25 cellular contexts compared by ENCODE assay signal in genomic region chr7:107286751-107287621, GRCh38.
DNase-seq lines count a peak whose midpoint lies in the region; ATAC-seq and TF ChIP-seq lines count a peak whose summit lies in the region.
"Had no signal": no experiment of that assay in that cellular context is flagged by ENCODE, and none has a peak within 500 bp of the region (broad histone marks: within the 10 kb centered on the region; RNA-seq: fewer than 3 reads in every experiment).

No MANE protein-coding gene starts in this region.

- H3K27ac Mint-ChIP-seq in neural crest cell (ENCODE audit: unreplicated experiment), result peak overlapping the region; percentile 16
- no peak overlapping the region for H3K27ac Mint-ChIP-seq in activated T-helper 17 cell treated with anti-CD3 and anti-CD28 coated beads, Interleukin-2, amount 50 U/mL, for 72 hours
- H3K27ac Mint-ChIP-seq: activated naive CD8-positive, alpha-beta T cell treated with anti-CD3 and anti-CD28 coated beads, Interleukin-2, amount 10 ng/mL, durations not matched to agents 7 days and 5 days had no signal

- H3K4me1 Mint-ChIP-seq in neural crest cell, result no peaks in the 10 kb centered on the region
- H3K4me1 Mint-ChIP-seq in activated T-helper 17 cell treated with anti-CD3 and anti-CD28 coated beads, Interleukin-2, amount 50 U/mL, for 72 hours, result no peaks in the 10 kb centered on the region
- H3K4me1 Mint-ChIP-seq: activated naive CD8-positive, alpha-beta T cell treated with anti-CD3 and anti-CD28 coated beads, Interleukin-2, amount 10 ng/mL, durations not matched to agents 7 days and 5 days; naive thymus-derived CD4-positive, alpha-beta T cell had no signal

- DNase-seq in globus pallidus (ENCODE audit: low spot score) (peak; percentile 18), neural crest cell (ENCODE audit: low read depth, low spot score) (no peak), upper lobe of right lung (no peak)
- no peak for DNase-seq in activated CD4-positive, alpha-beta T cell treated with anti-CD3 and anti-CD28 coated beads, Interleukin-2, amount 50 U/mL, for 4 hours
- DNase-seq: activated CD4-positive, alpha-beta T cell treated with anti-CD3 and anti-CD28 coated beads for 1 hour; activated naive CD8-positive, alpha-beta T cell treated with anti-CD3 and anti-CD28 coated beads, Interleukin-2, amount 10 ng/mL, durations not matched to agents 7 days and 5 days; BE2C; body of pancreas; DMS79 treated with DMSO at 0.1 percent for 48 hours; foreskin keratinocyte; mesenchymal stem cell; naive thymus-derived CD4-positive, alpha-beta T cell; NCI-H1417; NCI-H524; RPMI8226; stimulated activated CD4-positive, alpha-beta T cell treated with anti-CD3 and anti-CD28 coated beads, Interleukin-2, amount 100 ng/mL, for 24 hours; stimulated activated naive CD4-positive, alpha-beta T cell; T1000 had no signal

- no peaks in the 10 kb centered on the region for H3K27me3 Mint-ChIP-seq in neural crest cell (ENCODE audit: low read depth)
- no peaks in the 10 kb centered on the region for H3K27me3 Mint-ChIP-seq in activated T-helper 17 cell treated with anti-CD3 and anti-CD28 coated beads, Interleukin-2, amount 50 U/mL, for 72 hours
- H3K27me3 Mint-ChIP-seq: activated naive CD8-positive, alpha-beta T cell treated with anti-CD3 and anti-CD28 coated beads, Interleukin-2, amount 10 ng/mL, durations not matched to agents 7 days and 5 days; naive thymus-derived CD4-positive, alpha-beta T cell had no signal

- no peak overlapping the region for H3K4me3 Mint-ChIP-seq in neural crest cell
- H3K4me3 Mint-ChIP-seq in activated T-helper 17 cell treated with anti-CD3 and anti-CD28 coated beads, Interleukin-2, amount 50 U/mL, for 72 hours, result no peak overlapping the region
- H3K4me3 Mint-ChIP-seq: activated naive CD8-positive, alpha-beta T cell treated with anti-CD3 and anti-CD28 coated beads, Interleukin-2, amount 10 ng/mL, durations not matched to agents 7 days and 5 days; naive thymus-derived CD4-positive, alpha-beta T cell had no signal

- no peak for TF ChIP-seq CTCF in neural crest cell (conservative IDR thresholded peaks at IDR 0.05)
- no peak for TF ChIP-seq CTCF in upper lobe of right lung (IDR thresholded peaks at IDR 0.05)

- no peaks in the 10 kb centered on the region for H3K9me3 Mint-ChIP-seq in neural crest cell
- H3K9me3 Mint-ChIP-seq in activated T-helper 17 cell treated with anti-CD3 and anti-CD28 coated beads, Interleukin-2, amount 50 U/mL, for 72 hours, result no peaks in the 10 kb centered on the region
- H3K9me3 Mint-ChIP-seq: activated naive CD8-positive, alpha-beta T cell treated with anti-CD3 and anti-CD28 coated beads, Interleukin-2, amount 10 ng/mL, durations not matched to agents 7 days and 5 days had no signal

- H3K36me3 Mint-ChIP-seq in neural crest cell (ENCODE audit: low read depth), result peaks cover 17% of the 10 kb centered on the region
- H3K36me3 Mint-ChIP-seq in activated T-helper 17 cell treated with anti-CD3 and anti-CD28 coated beads, Interleukin-2, amount 50 U/mL, for 72 hours (ENCODE audit: low read depth), result peaks cover 49% of the 10 kb centered on the region

- H3K27me3 ChIP-seq in upper lobe of right lung, result no peaks in the 10 kb centered on the region
- H3K27me3 ChIP-seq: BE2C, body of pancreas, foreskin keratinocyte, tibial nerve had no signal

- intact Hi-C loops in upper lobe of right lung (cut with DNase I), result no loop called here

- H3K27ac ChIP-seq in angular gyrus (ENCODE audit: low read depth, low read length), result peak overlapping the region; percentile 70
- H3K27ac ChIP-seq in upper lobe of right lung, result peak overlapping the region; percentile 9
- H3K27ac ChIP-seq: body of pancreas, foreskin keratinocyte, tibial nerve had no signal

- H3K4me3 ChIP-seq in upper lobe of right lung, result no peak overlapping the region
- H3K4me3 ChIP-seq: body of pancreas, HAP-1, skin epidermis, tibial nerve had no signal

- no peak for ATAC-seq in upper lobe of right lung
- no peak for ATAC-seq in HG03460 (IDR thresholded peaks at IDR 0.05; ENCODE audit: unreplicated experiment)
- ATAC-seq in activated T-helper 17 cell treated with anti-CD3 and anti-CD28 coated beads, Interleukin-2, amount 50 U/mL, for 72 hours (replicated peaks), result no peak
- no peak for ATAC-seq in GM21526 (IDR thresholded peaks at IDR 0.05; ENCODE audit: low FRiP score, unreplicated experiment)
- ATAC-seq: body of pancreas; foreskin keratinocyte; naive thymus-derived CD4-positive, alpha-beta T cell had no signal

- H3K9me3 ChIP-seq in upper lobe of right lung, result no peaks in the 10 kb centered on the region
- H3K9me3 ChIP-seq: BE2C, body of pancreas, HAP-1, tibial nerve had no signal

- no peaks in the 10 kb centered on the region for H3K36me3 ChIP-seq in upper lobe of right lung
- H3K36me3 ChIP-seq: BE2C had no signal

- no peaks in the 10 kb centered on the region for H3K4me1 ChIP-seq in upper lobe of right lung
- H3K4me1 ChIP-seq: BE2C, body of pancreas, foreskin keratinocyte, tibial nerve had no signal
